24 cellular contexts compared by ENCODE assay signal in genomic region chr5:150270546-150271295, GRCh38. TPM values are rescaled to one million over a fixed set of nuclear protein-coding genes. Genes with fewer than 3 reads are reported as not detected.
DNase-seq lines count a peak whose midpoint lies in the region; ATAC-seq and TF ChIP-seq lines count a peak whose summit lies in the region.
"Had no signal": no experiment of that assay in that cellular context is flagged by ENCODE, and none has a peak within 500 bp of the region (broad histone marks: within the 10 kb centered on the region; RNA-seq: fewer than 3 reads in every experiment).

No MANE protein-coding gene starts in this region.

- no peak overlapping the region for H3K4me3 ChIP-seq in heart left ventricle
- no peak overlapping the region for H3K4me3 ChIP-seq in body of pancreas
- H3K4me3 ChIP-seq: BLaER1, thyroid gland had no signal

- ATAC-seq in left cardiac atrium (peak; percentile 45 to 77), heart left ventricle (no peak), body of pancreas (peak; percentile 65), GM21381 (IDR thresholded peaks at IDR 0.05; ENCODE audit: unreplicated experiment) (no peak)
- ATAC-seq: activated T-cell treated with anti-CD3 and anti-CD28 coated beads, Interleukin-2, amount 50 U/mL, for 72 hours; HCT116; stimulated activated naive CD8-positive, alpha-beta T cell treated with anti-CD3 and anti-CD28 coated beads, Interleukin-15, Interleukin-2, amounts not matched to agents 100 U/mL and 50 U/mL, for 24 hours had no signal

- no peaks in the 10 kb centered on the region for H3K9me3 ChIP-seq in heart left ventricle
- H3K9me3 ChIP-seq in body of pancreas: no peaks in the 10 kb centered on the region
- H3K9me3 ChIP-seq: BLaER1, thyroid gland had no signal

- intact Hi-C loops in left cardiac atrium (cut with DNase I): loop anchor here in 1 of 2 donors (5.0 kb wide), 1 partner anchor 162 kb away; no protein-coding TSS in a partner anchor
- intact Hi-C loops in heart left ventricle (cut with DNase I): loop anchor here in 4 of 10 donors (5.0 to 10.0 kb wide), 2 partner anchors 82 to 164 kb away; no protein-coding TSS in a partner anchor
- intact Hi-C loops in body of pancreas (cut with DNase I): no loop called here

- H3K36me3 ChIP-seq in heart left ventricle: no peaks in the 10 kb centered on the region
- H3K36me3 ChIP-seq in body of pancreas (replicated peaks in 1 of 2; ENCODE audit: insufficient read depth in 1 of 2, low read depth in 2 of 2): no peaks in the 10 kb centered on the region
- H3K36me3 ChIP-seq: BLaER1, thyroid gland had no signal

- H3K27ac ChIP-seq in heart left ventricle (no peak overlapping the region), body of pancreas (peak overlapping the region in 3 of 4 donors; percentile 20 to 31 (median 25))
- H3K27ac ChIP-seq: BLaER1, thyroid gland had no signal

- TF ChIP-seq POLR2A in heart left ventricle (IDR thresholded peaks at IDR 0.05): no peak
- no peak for TF ChIP-seq POLR2A in body of pancreas (IDR thresholded peaks at IDR 0.05)

- TF ChIP-seq CTCF in heart left ventricle (IDR thresholded peaks at IDR 0.05) (no peak), body of pancreas (IDR thresholded peaks at IDR 0.05) (no peak)

- H3K4me1 ChIP-seq in heart left ventricle: no peaks in the 10 kb centered on the region
- H3K4me1 ChIP-seq in body of pancreas: peaks cover 54% of the 10 kb centered on the region
- H3K4me1 ChIP-seq: thyroid gland had no signal

- no peaks in the 10 kb centered on the region for H3K27me3 ChIP-seq in heart left ventricle
- H3K27me3 ChIP-seq in body of pancreas: no peaks in the 10 kb centered on the region
- H3K27me3 ChIP-seq: BLaER1, thyroid gland had no signal

- DNase-seq in left cardiac atrium (no peak), heart left ventricle (no peak), body of pancreas (peak; percentile 80 to 83 (median 82)), myocyte (ENCODE audit: low read depth) (peak; percentile 52), NCI-H128 (lab: John Stamatoyannopoulos, UW; ENCODE audit: unreplicated experiment) (no peak), Ammon's horn (ENCODE audit: low spot score) (no peak), NCI-H345 (lab: John Stamatoyannopoulos, UW) (no peak)
- DNase-seq: activated T-cell treated with anti-CD3 and anti-CD28 coated beads, Interleukin-2, amount 50 U/mL, for 72 hours; effector CD4-positive, alpha-beta T cell; erythroblast; foreskin melanocyte; NCI-H146; NCI-H748 treated with DMSO at 0.1 percent for 48 hours; SHP77 treated with DMSO at 0.1 percent for 48 hours; stimulated activated CD4-positive, alpha-beta T cell treated with anti-CD3 and anti-CD28 coated beads, Interleukin-4, amount 100 ng/mL, for 24 hours; stimulated activated naive CD8-positive, alpha-beta T cell treated with anti-CD3 and anti-CD28 coated beads, Interleukin-15, Interleukin-2, amounts not matched to agents 100 U/mL and 50 U/mL, for 24 hours; thyroid gland had no signal

- WGBS in heart left ventricle, 4 donors: 68 to 77% (median 75%) methylated on average over 12 of the region's 12 CpGs
- 31 to 38% methylated on average over 11 to 12 of the region's 12 CpGs for WGBS in body of pancreas, 2 donors

RNA-seq across cellular contexts. Expression of gene CAMK2A, which starts 18.9 kb away (rescaled TPM):
- total RNA-seq in left cardiac atrium (10 to 100 TPM; 10.8 to 16.3 TPM), heart left ventricle (10 to 100 TPM in 8 of 9 donors, 1 to 10 TPM in 1; 4.8 to 26.0 (median 15.6) TPM), body of pancreas (under 1 TPM in 1 of 2 donors, not detected in 1; 0.26 TPM), myocyte (5.0 and 8.6 TPM in 2 replicates)
- polyA plus RNA-seq in heart left ventricle: 10 to 100 TPM in 1 of 2 donors, 1 to 10 TPM in 1; 3.2 to 15.2 TPM
- 3.0 TPM for polyA plus RNA-seq in myocyte (2012)
- total RNA-seq: activated CD8-positive, alpha-beta memory T cell treated with anti-CD3 and anti-CD28 coated beads for 36 hours; activated T-cell treated with anti-CD3 and anti-CD28 coated beads, Interleukin-2, amount 50 U/mL, for 72 hours; lung microvascular endothelial cell; OCI-LY7; T-helper 1 cell treated with Interleukin-12 subunit alpha and Interleukin-12 subunit beta and Interleukin-4 antibody, amounts not matched to agents 30 ng/mL and 1 ng/mL, for 36 hours; thyroid gland had no signal

RNA-seq across cellular contexts. Expression of gene ARSI, which starts 32.0 kb away (rescaled TPM):
- total RNA-seq in left cardiac atrium (under 1 TPM; 0.68 to 0.84 TPM), heart left ventricle (under 1 TPM in 7 of 9 donors, not detected in 2; 0.12 to 0.95 (median 0.35) TPM), body of pancreas (under 1 TPM in 1 of 2 donors, not detected in 1; 0.26 TPM), myocyte (1.7 and 2.4 TPM in 2 replicates)
- polyA plus RNA-seq in heart left ventricle: under 1 TPM in 1 of 2 donors, not detected in 1; 0.68 TPM
- polyA plus RNA-seq in myocyte (2012): 1.1 TPM
- total RNA-seq: activated CD8-positive, alpha-beta memory T cell treated with anti-CD3 and anti-CD28 coated beads for 36 hours; activated T-cell treated with anti-CD3 and anti-CD28 coated beads, Interleukin-2, amount 50 U/mL, for 72 hours; lung microvascular endothelial cell; OCI-LY7; T-helper 1 cell treated with Interleukin-12 subunit alpha and Interleukin-12 subunit beta and Interleukin-4 antibody, amounts not matched to agents 30 ng/mL and 1 ng/mL, for 36 hours had no signal

Comparison
In these comparisons a context has a peak if more than half of its experiments do, and no peak if none do; other contexts are left out.
1. ATAC-seq: peak in left cardiac atrium (2 of 2) and body of pancreas (single experiment); none in heart left ventricle (0 of 4) and GM21381 (single experiment).
2. DNase-seq: peak in body of pancreas (4 of 4) and myocyte (single experiment); none in left cardiac atrium (single experiment), heart left ventricle (0 of 5), NCI-H128 (single experiment), Ammon's horn (single experiment) and NCI-H345 (single experiment).
3. H3K27ac ChIP-seq: peak in body of pancreas (3 of 4); none in heart left ventricle (0 of 12).